21 cellular contexts compared by ENCODE assay signal in genomic region chr3:123492188-123492587, GRCh38. TPM values are rescaled to one million over a fixed set of nuclear protein-coding genes. Genes with fewer than 3 reads are reported as not detected.
A peak's percentile ranks its signal among the peaks of the same experiment; 100 is the strongest.
DNase-seq lines count a peak whose midpoint lies in the region; ATAC-seq and TF ChIP-seq lines count a peak whose summit lies in the region.
"Had no signal": no experiment of that assay in that cellular context is flagged by ENCODE, and none has a peak within 500 bp of the region (broad histone marks: within the 10 kb centered on the region; RNA-seq: fewer than 3 reads in every experiment).

No MANE protein-coding gene starts in this region.

- H3K36me3 ChIP-seq in left ventricle myocardium inferior: peaks cover 5% of the 10 kb centered on the region
- peaks cover 0 to 49% (median 0%) of the 10 kb centered on the region in 9 donors for H3K36me3 ChIP-seq in heart right ventricle
- peaks cover 5% of the 10 kb centered on the region; the same call in 1 of the 2 replicates for H3K36me3 ChIP-seq in IMR-90 (ENCODE audit: control insufficient read depth, insufficient read depth, low read length)
- peaks cover 3 to 4% of the 10 kb centered on the region in 2 donors for H3K36me3 ChIP-seq in stomach smooth muscle (ENCODE audit: control insufficient read depth in 2 of 2, insufficient read depth in 2 of 2, low read length in 2 of 2)

- H2BK5ac ChIP-seq in IMR-90 (ENCODE audit: low read depth, low read length, poor library complexity, severe bottlenecking): no peak overlapping the region

- H3K27ac ChIP-seq in left ventricle myocardium inferior (replicated peaks) (peak overlapping the region; percentile 44), heart right ventricle (peak overlapping the region in 4 of 10 donors; percentile 42 to 56 (median 48)), IMR-90 (ENCODE audit: insufficient read depth, low read length) (no peak overlapping the region), stomach smooth muscle (ENCODE audit: low read length) (peak overlapping the region; percentile 42)
- H3K27ac ChIP-seq: BLaER1 had no signal

- H3K36me3 Mint-ChIP-seq in effector memory CD8-positive, alpha-beta T cell (ENCODE audit: insufficient read depth): peaks cover 6% of the 10 kb centered on the region

- no peak for TF ChIP-seq POLR2A in IMR-90 (IDR thresholded peaks at IDR 0.05; ENCODE audit: low read depth, low read length)

- no peaks in the 10 kb centered on the region for H3K79me1 ChIP-seq in IMR-90 (ENCODE audit: low read depth in 1 of 2, low read length in 2 of 2)

- dilution Hi-C loops in IMR-90 (cut with HindIII; ENCODE audit: low sequenced_read_pairs, unreplicated experiment): no loop called here

- TF ChIP-seq CTCF in left ventricle myocardium inferior (IDR thresholded peaks at IDR 0.05; ENCODE audit: borderline replicate concordance): no peak
- TF ChIP-seq CTCF in heart right ventricle (IDR thresholded peaks at IDR 0.05): no peak
- no peak for TF ChIP-seq CTCF in IMR-90 (conservative IDR thresholded peaks at IDR 0.05; ENCODE audit: low read depth, low read length)

- H3K23ac ChIP-seq in IMR-90 (ENCODE audit: low read depth, low read length): no peak overlapping the region

- peak overlapping the region; percentile 38 to 90 for H3K27ac Mint-ChIP-seq in effector memory CD8-positive, alpha-beta T cell
- H3K27ac Mint-ChIP-seq: CD4-positive, alpha-beta T cell had no signal

- no peak overlapping the region for H3K18ac ChIP-seq in IMR-90 (ENCODE audit: low read depth, low read length)

- H3K4me3 Mint-ChIP-seq in effector memory CD8-positive, alpha-beta T cell: peak overlapping the region; percentile 24 to 59
- H3K4me3 Mint-ChIP-seq: CD4-positive, alpha-beta T cell had no signal

- no peak overlapping the region for H4K5ac ChIP-seq in IMR-90 (ENCODE audit: low read depth, low read length)

- no peaks in the 10 kb centered on the region for H3K27me3 Mint-ChIP-seq in effector memory CD8-positive, alpha-beta T cell
- H3K27me3 Mint-ChIP-seq: CD4-positive, alpha-beta T cell had no signal

- no peak overlapping the region for H2BK15ac ChIP-seq in IMR-90 (ENCODE audit: low read depth, low read length)

- BruUV-seq in IMR-90 (replicated peaks; lab: Mats Ljungman, UMichigan): no TSS peak

- ATAC-seq in heart right ventricle (no peak), IMR-90 (ENCODE audit: low read depth) (no peak), HG03175 (IDR thresholded peaks at IDR 0.05; ENCODE audit: unreplicated experiment) (no peak), left colon (no peak)
- ATAC-seq in effector memory CD8-positive, alpha-beta T cell (replicated peaks): peak; percentile 96

- H3K4me1 Mint-ChIP-seq in effector memory CD8-positive, alpha-beta T cell (ENCODE audit: low read depth in 2 of 2): peaks cover 9 to 19% of the 10 kb centered on the region in 2 donors

- H3K9me3 ChIP-seq in left ventricle myocardium inferior (replicated peaks): no peaks in the 10 kb centered on the region
- no peaks in the 10 kb centered on the region for H3K9me3 ChIP-seq in heart right ventricle
- no peaks in the 10 kb centered on the region for H3K9me3 ChIP-seq in IMR-90 (ENCODE audit: control insufficient read depth, insufficient read depth, low read length)
- H3K9me3 ChIP-seq in stomach smooth muscle (ENCODE audit: control insufficient read depth in 2 of 2, low read length in 2 of 2): no peaks in the 10 kb centered on the region
- H3K9me3 ChIP-seq: BLaER1, MG63 had no signal

- no peaks in the 10 kb centered on the region for H3K9me3 Mint-ChIP-seq in effector memory CD8-positive, alpha-beta T cell
- H3K9me3 Mint-ChIP-seq: CD4-positive, alpha-beta T cell had no signal

- no peak overlapping the region for H2AK5ac ChIP-seq in IMR-90 (ENCODE audit: low read depth, low read length)

- H3K4ac ChIP-seq in IMR-90 (ENCODE audit: low read depth, low read length): no peak overlapping the region

- H2BK20ac ChIP-seq in IMR-90 (ENCODE audit: low read depth, low read length): no peak overlapping the region

- H4K20me1 ChIP-seq in IMR-90 (ENCODE audit: insufficient read depth, low read length): no peaks in the 10 kb centered on the region
- H4K20me1 ChIP-seq: BLaER1 had no signal

- CTCF ChIA-PET in IMR-90 (lab: Yijun Ruan, JAX): no interaction called here

- H3K4me1 ChIP-seq in left ventricle myocardium inferior (peaks cover 48% of the 10 kb centered on the region), heart right ventricle (peaks cover 0 to 46% (median 7%) of the 10 kb centered on the region in 9 donors), IMR-90 (ENCODE audit: control insufficient read depth, insufficient read depth, low read length) (no peaks in the 10 kb centered on the region), stomach smooth muscle (ENCODE audit: control insufficient read depth, insufficient read depth, low read length) (peaks cover 18% of the 10 kb centered on the region)

- H3K4me2 ChIP-seq in IMR-90 (ENCODE audit: low read depth, low read length): no peak overlapping the region
- H3K4me2 ChIP-seq: BLaER1 had no signal

- intact Hi-C loops in left ventricle myocardium inferior (cut with micrococcal nuclease): no loop called here
- intact Hi-C loops in heart right ventricle (cut with DNase I): loop anchor here in 1 of 10 donors (10.0 kb wide), 1 partner anchor 63 kb away; no protein-coding TSS in a partner anchor
- intact Hi-C loops in IMR-90 (cut with micrococcal nuclease): no loop called here
- intact Hi-C loops in left colon (cut with DNase I, micrococcal nuclease): no loop called here

- POLR2A ChIA-PET in IMR-90 (lab: Charles Lee; ENCODE audit: unreplicated experiment): no interaction called here

- TF ChIP-seq RAD21 in IMR-90 (IDR thresholded peaks at IDR 0.05; ENCODE audit: low read length): no peak

- H3K9me1 ChIP-seq in IMR-90 (ENCODE audit: insufficient read depth, low read length): no peaks in the 10 kb centered on the region

- 33 to 67% methylated on average over 2 of the region's 2 CpGs for WGBS in heart right ventricle, 2 donors
- no CpG with 5 or more reads among the region's 2 CpGs for WGBS in IMR-90 (ENCODE audit: extremely low coverage in 2 of 2, insufficient read length in 1 of 2), 2 experiments

- H4K8ac ChIP-seq in IMR-90 (ENCODE audit: low read depth in 2 of 2, low read length in 2 of 2): no peak overlapping the region

- no peak overlapping the region for H2BK120ac ChIP-seq in IMR-90 (ENCODE audit: low read depth, low read length)

- H3K27me3 ChIP-seq in left ventricle myocardium inferior (ENCODE audit: low read depth) (no peaks in the 10 kb centered on the region), heart right ventricle (no peaks in the 10 kb centered on the region), IMR-90 (ENCODE audit: control insufficient read depth, insufficient read depth, low read length) (no peaks in the 10 kb centered on the region), stomach smooth muscle (ENCODE audit: control insufficient read depth in 1 of 2, insufficient read depth in 2 of 2, low read length in 2 of 2) (no peaks in the 10 kb centered on the region)
- H3K27me3 ChIP-seq: BLaER1, MG63 had no signal

- H4K91ac ChIP-seq in IMR-90 (ENCODE audit: insufficient read depth, low read depth, low read length): no peak overlapping the region

- no peak overlapping the region for H3K9ac ChIP-seq in IMR-90 (ENCODE audit: low read depth, low read length)
- no peak overlapping the region for H3K9ac ChIP-seq in stomach smooth muscle (ENCODE audit: low read length in 2 of 2)
- H3K9ac ChIP-seq: BLaER1 had no signal

- DNase-seq in left ventricle myocardium inferior (no peak), heart right ventricle (no peak), IMR-90 (no peak), left colon (no peak)
- peak; percentile 11 to 38 (median 17) for DNase-seq in effector memory CD8-positive, alpha-beta T cell
- DNase-seq: CD4-positive, alpha-beta T cell; DMS 273 treated with DMSO at 0.1 percent for 48 hours; DMS79; EL; GDM1; HCEC 1CT; KG1; MG63; NCI-H2029; NCI-H446; NCI-H524 treated with DMSO at 0.1 percent for 48 hours; NCI-H774; SIG-M5 had no signal

- no peak overlapping the region for H2AFZ ChIP-seq in IMR-90 (replicated peaks; ENCODE audit: low read length, poor library complexity)

- H3K4me3 ChIP-seq in left ventricle myocardium inferior: no peak overlapping the region
- no peak overlapping the region for H3K4me3 ChIP-seq in heart right ventricle
- no peak overlapping the region for H3K4me3 ChIP-seq in IMR-90 (ENCODE audit: insufficient read depth, low read depth, low read length)
- no peak overlapping the region for H3K4me3 ChIP-seq in stomach smooth muscle (ENCODE audit: low read length in 2 of 2)
- H3K4me3 ChIP-seq: BLaER1, MG63 had no signal

- in situ Hi-C loops in IMR-90 (cut with MboI; ENCODE audit: low sequenced_read_pairs): no loop called here

- H2AK9ac ChIP-seq in IMR-90 (replicated peaks; ENCODE audit: low read depth, low read length, poor library complexity): peak overlapping the region; percentile 15

- no peak overlapping the region for H3K56ac ChIP-seq in IMR-90 (ENCODE audit: extremely low read depth, insufficient read depth, low read length)

- H3K14ac ChIP-seq in IMR-90 (replicated peaks; ENCODE audit: low read depth, low read length): no peak overlapping the region

TF ChIP-seq in IMR-90, 13 proteins besides CTCF, POLR2A, EP300 and RAD21 (continues in another document):
- TF ChIP-seq USF2 (IDR thresholded peaks at IDR 0.05; ENCODE audit: low read depth, low read length) (no peak), ELK1 (IDR thresholded peaks at IDR 0.05; ENCODE audit: borderline replicate concordance, low read depth, low read length) (no peak), BHLHE40 (IDR thresholded peaks at IDR 0.05; ENCODE audit: low read depth, low read length) (no peak)

RNA-seq across cellular contexts. Expression of gene ADCY5, which starts 43.3 kb away (rescaled TPM):
- 249 TPM for total RNA-seq in left ventricle myocardium inferior
- 100 to 1,000 TPM; 117 to 245 (median 206) TPM for total RNA-seq in heart right ventricle
- 10 to 100 TPM; 37.2 to 85.2 TPM for polyA plus RNA-seq in heart right ventricle
- 0.18 and 0.56 TPM in 2 replicates for total RNA-seq in IMR-90 (2012; rRNA removed)
- 0.14 and 0.53 TPM in 2 replicates for polyA plus RNA-seq in IMR-90 (2012; rRNA removed)
- 0.04 and 0.30 TPM in 2 replicates for polyA plus RNA-seq in IMR-90 (2012; cell fraction: cytosol; rRNA removed)
- polyA plus RNA-seq in IMR-90 (2012; cell fraction: nucleus; rRNA removed; ENCODE audit: low replicate concordance): 0.28 and 0.30 TPM in 2 replicates
- 10 to 100 TPM in 1 of 2 donors, 1 to 10 TPM in 1; 4.5 to 17.4 TPM for total RNA-seq in left colon
- total RNA-seq: CD4-positive, alpha-beta T cell had no signal

Comparison
In these comparisons a context has a peak if more than half of its experiments do, and no peak if none do; other contexts are left out.
1. DNase-seq: peak in effector memory CD8-positive, alpha-beta T cell (3 of 3); none in left ventricle myocardium inferior (single experiment), heart right ventricle (0 of 2), IMR-90 (single experiment) and left colon (0 of 2).
2. RNA of gene ADCY5, which starts 43.3 kb away (total RNA-seq): 249 TPM in left ventricle myocardium inferior (single experiment) and 117 to 245 TPM in heart right ventricle; 4.5 to 17.4 TPM in left colon and 0.18 to 0.56 TPM in IMR-90; every median in the first group is over 4 times any median in the second.